Comparison of ENCODE assay signal across 20 cellular contexts in the genomic region with DNA sequence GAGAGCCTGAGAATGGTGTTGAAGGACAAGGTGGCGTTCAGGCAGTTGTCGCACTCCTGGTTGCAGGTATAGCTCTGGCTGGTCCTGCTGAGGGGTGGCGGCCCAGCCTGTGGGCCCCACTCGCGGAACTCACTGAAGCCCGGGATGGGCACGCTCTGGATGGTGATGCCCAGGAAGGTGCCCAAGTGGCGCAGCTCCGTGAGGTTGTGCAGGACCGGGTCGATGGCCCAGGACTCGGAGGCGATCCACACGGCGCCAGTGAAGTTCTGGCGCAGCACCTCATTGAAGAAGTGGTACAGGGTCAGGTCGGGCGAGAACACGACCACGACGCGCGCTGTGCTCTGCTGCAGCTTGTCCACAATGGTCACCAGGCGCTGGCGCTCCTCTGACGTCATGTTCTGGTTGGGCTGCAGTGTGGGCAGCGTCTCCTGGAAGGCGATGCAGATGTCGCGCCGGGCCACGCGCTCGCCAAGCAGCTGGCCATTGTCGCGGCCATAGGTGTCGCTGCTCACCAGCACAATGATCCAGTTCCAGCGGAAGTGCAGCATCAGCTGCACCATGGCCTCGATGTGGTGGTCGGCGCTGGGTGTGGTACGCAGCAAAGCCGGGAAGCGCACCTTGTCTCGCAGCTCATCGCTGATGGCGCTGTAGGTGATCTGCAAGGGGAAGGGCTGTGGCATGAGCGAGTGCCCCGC. TPM values are rescaled to one million over a fixed set of nuclear protein-coding genes. Genes with fewer than 3 reads are reported as not detected.
DNase-seq lines count a peak whose midpoint lies in the region; ATAC-seq, FAIRE-seq and TF ChIP-seq lines count a peak whose summit lies in the region.
"Had no signal": no experiment of that assay in that cellular context is flagged by ENCODE, and none has a peak within 500 bp of the region (broad histone marks: within the 10 kb centered on the region; RNA-seq: fewer than 3 reads in every experiment).

No MANE protein-coding gene starts in this region.

- 12% methylated on average over 48 of the region's 49 CpGs for WGBS in K562 (ENCODE audit: insufficient coverage, low coverage, missing lambda C conversion rate)
- WGBS in right cardiac atrium = 87% methylated on average over 49 of the region's 49 CpGs

- peaks cover 20 to 49% of the 10 kb centered on the region in 2 experiments; a peak in 4 of 5 replicates for H3K27me3 ChIP-seq in K562 (ENCODE audit: control insufficient read depth in 2 of 2, insufficient read depth in 2 of 2, low read length in 2 of 2)
- H3K27me3 ChIP-seq in upper lobe of right lung = no peaks in the 10 kb centered on the region
- no peaks in the 10 kb centered on the region for H3K27me3 ChIP-seq in BE2C
- no peaks in the 10 kb centered on the region for H3K27me3 ChIP-seq in right cardiac atrium (ENCODE audit: control insufficient read depth, insufficient read depth)
- H3K27me3 ChIP-seq: BLaER1 had no signal

- H3K4me1 ChIP-seq in K562 (replicated peaks in 1 of 2; ENCODE audit: control insufficient read depth in 2 of 2, insufficient read depth in 2 of 2, low read length in 2 of 2) (peaks cover 2 to 10% of the 10 kb centered on the region in 2 experiments; a peak in 2 of 5 replicates), upper lobe of right lung (no peaks in the 10 kb centered on the region), BE2C (no peaks in the 10 kb centered on the region), right cardiac atrium (ENCODE audit: control insufficient read depth, insufficient read depth, low read length) (no peaks in the 10 kb centered on the region)
- H3K4me1 ChIP-seq: A549, BLaER1 had no signal

- ATAC-seq in K562 = peak; percentile 95
- ATAC-seq in upper lobe of right lung = no peak
- no peak for ATAC-seq in right cardiac atrium
- ATAC-seq: A549 had no signal

- H3K27ac ChIP-seq in 22Rv1 (no peak overlapping the region), K562 (ENCODE audit: extremely low read depth, low read depth, low read length) (no peak overlapping the region), upper lobe of right lung (no peak overlapping the region), right cardiac atrium (ENCODE audit: low read length) (no peak overlapping the region)
- H3K27ac ChIP-seq: A549, BLaER1 had no signal

- intact Hi-C loops in K562 (cut with micrococcal nuclease) = no loop called here
- intact Hi-C loops in upper lobe of right lung (cut with DNase I) = no loop called here
- intact Hi-C loops in right cardiac atrium (cut with DNase I) = no loop called here

- peak; percentile 74 for DNase-seq in ELF-1 (ENCODE audit: low read depth, low spot score)
- peak; percentile 62 to 76 (median 71) for DNase-seq in K562 (ENCODE audit: extremely low read depth in 1 of 4, low spot score in 3 of 4)
- DNase-seq in upper lobe of right lung = peak; percentile 58
- DNase-seq in SHP77 (lab: John Stamatoyannopoulos, UW) = no peak
- DNase-seq in BE2C = no peak
- no peak for DNase-seq in right cardiac atrium
- DNase-seq: AML-193; CD4-positive, alpha-beta memory T cell; DMS79; GF-D8; H9; KG1 had no signal

- TF ChIP-seq CTCF in 22Rv1 (IDR thresholded peaks at IDR 0.05) = peak; percentile 67
- TF ChIP-seq CTCF in K562 (IDR thresholded peaks at IDR 0.05 in 2 of 3, conservative IDR thresholded peaks at IDR 0.05 in 1 of 3; ENCODE audit: insufficient read depth in 2 of 3, low read depth in 1 of 3, low read length in 3 of 3) = peak; percentile 67 to 78 (median 69)
- TF ChIP-seq CTCF in upper lobe of right lung (IDR thresholded peaks at IDR 0.05) = no peak
- TF ChIP-seq CTCF in BE2C (IDR thresholded peaks at IDR 0.05; ENCODE audit: low read depth, low read length) = no peak

- no peak for TF ChIP-seq POLR2A in K562 (conservative IDR thresholded peaks at IDR 0.05)

- H3K4me2 ChIP-seq in K562 (ENCODE audit: insufficient read depth, low read length) = peak overlapping the region; percentile 66
- H3K4me2 ChIP-seq: A549, BLaER1 had no signal

- H3K9me3 ChIP-seq in K562 (replicated peaks; ENCODE audit: control insufficient read depth, insufficient read depth, low read depth, low read length) (no peaks in the 10 kb centered on the region), upper lobe of right lung (no peaks in the 10 kb centered on the region), BE2C (no peaks in the 10 kb centered on the region), right cardiac atrium (ENCODE audit: control insufficient read depth, low read length) (no peaks in the 10 kb centered on the region)
- H3K9me3 ChIP-seq: A549, BLaER1 had no signal

- FAIRE-seq in K562 (lab: Jason Lieb, UNC) = peak; percentile 58
- FAIRE-seq: A549, H1, HTR-8/SVneo had no signal

- in situ Hi-C loops in K562 (cut with MboI) = no loop called here

- H2AFZ ChIP-seq in K562 (ENCODE audit: low read depth, low read length) = peak overlapping the region; percentile 80

- no peaks in the 10 kb centered on the region for H3K79me2 ChIP-seq in K562 (ENCODE audit: control insufficient read depth, insufficient read depth, low read length)

- H3K9me1 ChIP-seq in K562 (ENCODE audit: control insufficient read depth, insufficient read depth, low read length) = no peaks in the 10 kb centered on the region

- H3K4me3 ChIP-seq in K562 = 0 out of 2 replicates have a peak overlapping the region, but pooled peaks have one; percentile 12
- no peak overlapping the region for H3K4me3 ChIP-seq in upper lobe of right lung
- no peak overlapping the region for H3K4me3 ChIP-seq in BE2C (ENCODE audit: low read depth, low read length)
- no peak overlapping the region for H3K4me3 ChIP-seq in right cardiac atrium (ENCODE audit: low read length)
- H3K4me3 ChIP-seq: A549, BLaER1 had no signal

- TF ChIP-seq EP300 in K562 (IDR thresholded peaks at IDR 0.05; ENCODE audit: low read length) = no peak

- CTCF ChIA-PET in K562 (lab: Yijun Ruan, JAX; ENCODE audit: low intra/inter-chr PET ratio) = interaction anchor here (0.6 kb wide), 1 partner anchor 21 kb away, joined by 3 read pairs; no protein-coding TSS in a partner anchor

- POLR2A ChIA-PET in K562 (lab: Yijun Ruan, JAX) = no interaction called here

- H3K9ac ChIP-seq in K562 (ENCODE audit: insufficient read depth in 1 of 2, low read depth in 2 of 2, low read length in 2 of 2) = peak overlapping the region in 1 of 2 experiments; percentile 70; a peak in 1 of 4 replicates
- H3K9ac ChIP-seq: BLaER1 had no signal

- H3K36me3 ChIP-seq in K562 (ENCODE audit: control insufficient read depth, insufficient read depth, low read length) (no peaks in the 10 kb centered on the region), upper lobe of right lung (no peaks in the 10 kb centered on the region), BE2C (no peaks in the 10 kb centered on the region)
- H3K36me3 ChIP-seq: BLaER1 had no signal

- H4K20me1 ChIP-seq in K562 (replicated peaks; ENCODE audit: control insufficient read depth, insufficient read depth, low read length) = no peaks in the 10 kb centered on the region; the same call in none of the 2 replicates
- H4K20me1 ChIP-seq: BLaER1 had no signal

- no TSS peak for BruUV-seq in K562 (replicated peaks; lab: Mats Ljungman, UMichigan)

- TF ChIP-seq RAD21 in K562 (CRISPR knock-in tag; conservative IDR thresholded peaks at IDR 0.05 in 1 of 2, IDR thresholded peaks at IDR 0.05 in 1 of 2) = peak in 1 of 2 experiments; percentile 73; a peak in 3 of 4 replicates

TF ChIP-seq in K562, 482 proteins besides CTCF, POLR2A, EP300 and RAD21 (continues in another document):
- peak; percentile 78; the same call in 1 of the 2 replicates for TF ChIP-seq ATF7 (IDR thresholded peaks at IDR 0.05)

RNA-seq across cellular contexts. Expression of gene TAS1R2, which starts 5.0 kb away (rescaled TPM):
- not detected in 2 replicates for total RNA-seq in K562 (2011; cell fraction: chromatin; rRNA removed; ENCODE audit: low replicate concordance)
- not detected in 2 replicates for total RNA-seq in K562 (2011; cell fraction: nucleolus; rRNA removed)
- not detected in 2 replicates for total RNA-seq in K562 (2011; cell fraction: nucleoplasm; rRNA removed)
- not detected in 2 replicates for total RNA-seq in K562 (2014; rRNA removed)
- total RNA-seq in K562 (2014; rRNA removed; fragmentation: Illumina TruSeq; extraction: Trizol) = not detected in 2 replicates
- total RNA-seq in K562 (2015; rRNA removed; fragmentation: Illumina TruSeq; extraction: Trizol) = not detected in 2 replicates
- total RNA-seq in K562 (2021) = not detected in 2 replicates
- polyA plus RNA-seq in K562 (2011; rRNA removed) = not detected in 2 replicates
- 0.03 TPM in 1 of 2 replicates, not detected in the other for polyA plus RNA-seq in K562 (2011; cell fraction: cytosol; rRNA removed)
- 0.04 TPM in 1 of 2 replicates, not detected in the other for polyA plus RNA-seq in K562 (2011; cell fraction: nucleus; rRNA removed)
- polyA plus RNA-seq in K562 (2012) = not detected in 2 replicates
- polyA plus RNA-seq in K562 (2014; fragmentation: Illumina TruSeq; extraction: Trizol) = not detected in 2 replicates
- polyA plus RNA-seq in K562 (2014; fragmentation: Nextera tagmentation; extraction: Ambion mirVana) = not detected
- polyA plus RNA-seq in K562 (2014; rRNA removed) = not detected in 2 replicates
- not detected in 2 replicates for polyA minus RNA-seq in K562 (2011; rRNA and poly(A)+ RNA removed)
- not detected in 2 replicates for polyA minus RNA-seq in K562 (2011; cell fraction: cytosol; rRNA and poly(A)+ RNA removed)
- polyA minus RNA-seq in K562 (2011; cell fraction: nucleus; rRNA and poly(A)+ RNA removed) = not detected in 2 replicates
- total RNA-seq in upper lobe of right lung = not detected
- not detected for polyA plus RNA-seq in BE2C (2012; ENCODE audit: insufficient read depth, insufficient read length, low read depth)
- not detected for total RNA-seq in right cardiac atrium
- not detected for polyA plus RNA-seq in right cardiac atrium
- total RNA-seq: CD4-positive, alpha-beta memory T cell; Daoy; H1; H9 had no signal
- polyA plus RNA-seq: A549; CD14-positive monocyte; CD4-positive, alpha-beta memory T cell; H1; IgD-negative memory B cell had no signal

RNA-seq across cellular contexts. Expression of gene ALDH4A1, which starts 47.9 kb away (rescaled TPM):
- total RNA-seq in K562 (2011; cell fraction: chromatin; rRNA removed; ENCODE audit: low replicate concordance) = 11.2 and 40.7 TPM in 2 replicates
- 26.5 and 44.0 TPM in 2 replicates for total RNA-seq in K562 (2011; cell fraction: nucleolus; rRNA removed)
- total RNA-seq in K562 (2011; cell fraction: nucleoplasm; rRNA removed) = 15.6 and 16.3 TPM in 2 replicates
- 27.2 and 28.7 TPM in 2 replicates for total RNA-seq in K562 (2014; rRNA removed)
- 4.8 and 6.7 TPM in 2 replicates for total RNA-seq in K562 (2014; rRNA removed; fragmentation: Illumina TruSeq; extraction: Trizol)
- total RNA-seq in K562 (2015; rRNA removed; fragmentation: Illumina TruSeq; extraction: Trizol) = 16.6 and 17.0 TPM in 2 replicates
- total RNA-seq in K562 (2021) = 29.2 and 31.4 TPM in 2 replicates
- 18.8 and 22.1 TPM in 2 replicates for polyA plus RNA-seq in K562 (2011; rRNA removed)
- polyA plus RNA-seq in K562 (2011; cell fraction: cytosol; rRNA removed) = 19.8 and 47.1 TPM in 2 replicates
- 30.2 and 60.5 TPM in 2 replicates for polyA plus RNA-seq in K562 (2011; cell fraction: nucleus; rRNA removed)
- polyA plus RNA-seq in K562 (2012) = 27.3 and 32.5 TPM in 2 replicates
- 15.2 and 21.6 TPM in 2 replicates for polyA plus RNA-seq in K562 (2014; fragmentation: Illumina TruSeq; extraction: Trizol)
- polyA plus RNA-seq in K562 (2014; fragmentation: Nextera tagmentation; extraction: Ambion mirVana) = under 1 TPM; 0.27 to 0.73 TPM
- 31.2 and 34.3 TPM in 2 replicates for polyA plus RNA-seq in K562 (2014; rRNA removed)
- polyA minus RNA-seq in K562 (2011; rRNA and poly(A)+ RNA removed) = 4.7 and 11.0 TPM in 2 replicates
- polyA minus RNA-seq in K562 (2011; cell fraction: cytosol; rRNA and poly(A)+ RNA removed) = 15.9 and 21.1 TPM in 2 replicates
- polyA minus RNA-seq in K562 (2011; cell fraction: nucleus; rRNA and poly(A)+ RNA removed) = 13.7 and 17.0 TPM in 2 replicates
- 11.8 TPM for total RNA-seq in upper lobe of right lung
- 19.6 TPM for polyA plus RNA-seq in BE2C (2012; ENCODE audit: insufficient read depth, insufficient read length, low read depth)
- 10 to 100 TPM; 22.2 to 35.5 (median 27.1) TPM for total RNA-seq in right cardiac atrium
- 23.6 TPM for polyA plus RNA-seq in right cardiac atrium

Comparison
In these comparisons a context has a peak if more than half of its experiments do, and no peak if none do; other contexts are left out.
1. CTCF ChIP-seq: peak in 22Rv1 (single experiment) and K562 (3 of 3); none in upper lobe of right lung (single experiment) and BE2C (single experiment).
2. DNase-seq: peak in ELF-1 (single experiment), K562 (4 of 4) and upper lobe of right lung (single experiment); none in SHP77 (0 of 2), BE2C (single experiment) and right cardiac atrium (0 of 3).